25 cellular contexts compared by ENCODE assay signal in genomic region chr12:60290532-60290931, GRCh38.
"Had no signal": no experiment of that assay in that cellular context is flagged by ENCODE, and none has a peak within 500 bp of the region (broad histone marks: within the 10 kb centered on the region; RNA-seq: fewer than 3 reads in every experiment).

No MANE protein-coding gene starts in this region.

- H3K27ac Mint-ChIP-seq: IgD-negative memory B cell, T-cell had no signal

- H3K4me3 Mint-ChIP-seq: IgD-negative memory B cell, T-cell had no signal

- H3K27me3 Mint-ChIP-seq: IgD-negative memory B cell, T-cell had no signal

- H3K9me2 ChIP-seq: SK-N-SH had no signal

- ATAC-seq: Panc1, PC-3, T-cell had no signal

- H3K27ac ChIP-seq: HL-60, RWPE1 had no signal

- DNase-seq: KBM-7, MV-4-11, NCI-H1092, NCI-H1105 treated with DMSO at 0.1 percent for 48 hours, NCI-H1417 treated with DMSO at 0.1 percent for 48 hours, NCI-H146, NCI-H1694 treated with DMSO at 0.1 percent for 48 hours, NCI-H1930, NCI-H2081, NCI-H2171, NCI-H226, NCI-H446, NCI-H510A, NCI-H524 treated with DMSO at 0.1 percent for 48 hours, NCI-H69, NCI-H774, PC-3, SHP77, SK-N-SH, SW 1271, T-cell had no signal

- H3K4me2 ChIP-seq: SK-N-SH had no signal

- H3K9me3 ChIP-seq: SK-N-SH had no signal

- H3K4me1 Mint-ChIP-seq: IgD-negative memory B cell, T-cell had no signal

- H3K36me3 Mint-ChIP-seq: IgD-negative memory B cell, T-cell had no signal
